ENCODE assay signal across 30 cellular contexts in genomic region chr21:43324596-43324995, GRCh38.
"Had no signal": no experiment of that assay in that cellular context is flagged by ENCODE, and none has a peak within 500 bp of the region (broad histone marks: within the 10 kb centered on the region; RNA-seq: fewer than 3 reads in every experiment).

No MANE protein-coding gene starts in this region.

- H3K9me3 ChIP-seq: ascending aorta, breast epithelium had no signal

- H3K27me3 ChIP-seq: ascending aorta, brain microvascular endothelial cell, breast epithelium had no signal

- ATAC-seq: activated CD4-positive, alpha-beta T cell treated with anti-CD3 and anti-CD28 coated beads for 36 hours; activated CD4-positive, CD25-positive, alpha-beta regulatory T cell treated with anti-CD3 and anti-CD28 coated beads, Interleukin-2, amount 50 U/mL, for 24 hours; activated CD8-positive, alpha-beta memory T cell treated with anti-CD3 and anti-CD28 coated beads, Interleukin-2, amount 10 ng/mL, durations not matched to agents 7 days and 5 days; activated CD8-positive, alpha-beta T cell treated with anti-CD3 and anti-CD28 coated beads, Interleukin-2, amount 10 ng/mL, durations not matched to agents 7 days and 5 days; WTC11 had no signal

- H3K4me1 ChIP-seq: ascending aorta had no signal

- H3K27ac ChIP-seq: ascending aorta, brain microvascular endothelial cell, breast epithelium, WERI-Rb-1 had no signal

- FAIRE-seq: TTC549 had no signal

- DNase-seq: activated CD4-positive, alpha-beta memory T cell treated with anti-CD3 and anti-CD28 coated beads, Interleukin-2, amount 10 ng/mL, durations not matched to agents 7 days and 5 days; activated CD4-positive, alpha-beta T cell treated with anti-CD3 and anti-CD28 coated beads for 1 hour; activated CD4-positive, alpha-beta T cell treated with anti-CD3 and anti-CD28 coated beads for 36 hours; activated CD4-positive, alpha-beta T cell treated with anti-CD3 and anti-CD28 coated beads for 48 hours; activated CD4-positive, alpha-beta T cell treated with anti-CD3 and anti-CD28 coated beads, Interleukin-2, amount 10 ng/mL, durations not matched to agents 7 days and 5 days; activated CD4-positive, alpha-beta T cell treated with anti-CD3 and anti-CD28 coated beads, Interleukin-2, amount 50 U/mL, for 48 hours; activated CD4-positive, CD25-positive, alpha-beta regulatory T cell; activated CD8-positive, alpha-beta memory T cell treated with anti-CD3 and anti-CD28 coated beads for 24 hours; activated CD8-positive, alpha-beta memory T cell treated with anti-CD3 and anti-CD28 coated beads, Interleukin-2, amount 10 ng/mL, durations not matched to agents 7 days and 5 days; activated CD8-positive, alpha-beta memory T cell treated with anti-CD3 and anti-CD28 coated beads, Interleukin-2, amount 50 U/mL, for 48 hours; activated CD8-positive, alpha-beta T cell treated with anti-CD3 and anti-CD28 coated beads, Interleukin-2, amount 10 ng/mL, durations not matched to agents 7 days and 5 days; activated effector memory CD4-positive, alpha-beta T cell treated with Interleukin-2 at 50 U/mL for 16 hours; activated gamma-delta T cell; activated naive CD4-positive, alpha-beta T cell treated with anti-CD3 and anti-CD28 coated beads, Interleukin-2, amount 10 ng/mL, durations not matched to agents 7 days and 5 days; activated naive CD4-positive, alpha-beta T cell treated with Interleukin-2 at 50 U/mL for 16 hours; activated T-cell treated with anti-CD3 and anti-CD28 coated beads, Interleukin-2, amount 50 U/mL, for 24 hours; activated T-cell treated with anti-CD3 and anti-CD28 coated beads, Interleukin-2, amount 50 U/mL, for 48 hours; amygdala; anterior cingulate cortex; brain microvascular endothelial cell; central memory CD4-positive, alpha-beta T cell; T-helper 1 cell; T-helper 2 cell; T-helper 9 cell; WERI-Rb-1 had no signal

- H3K36me3 ChIP-seq: ascending aorta, brain microvascular endothelial cell, breast epithelium, WERI-Rb-1 had no signal

- H3K4me3 ChIP-seq: ascending aorta, breast epithelium had no signal
